23 cellular contexts compared by ENCODE assay signal in the genomic region with DNA sequence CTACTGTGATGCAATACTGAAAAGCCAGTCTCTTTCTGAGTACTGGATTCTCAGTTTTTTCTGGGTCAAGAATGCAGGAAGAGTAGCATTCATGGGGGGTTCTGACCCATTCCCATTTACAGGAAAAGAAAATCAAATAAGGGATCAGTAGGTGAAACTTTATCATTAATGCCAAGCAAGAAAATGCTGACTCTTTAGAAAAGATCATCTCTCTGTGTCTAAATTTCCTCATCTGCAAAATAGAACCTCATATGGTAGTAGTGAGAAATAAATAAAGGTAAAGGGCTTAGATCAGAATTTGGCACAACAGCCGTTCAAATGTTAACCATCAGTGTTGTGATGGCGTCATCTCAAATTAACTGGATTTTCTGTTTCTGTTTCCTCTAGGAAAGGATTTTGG.
A peak's percentile ranks its signal among the peaks of the same experiment; 100 is the strongest.
DNase-seq lines count a peak whose midpoint lies in the region; ATAC-seq, FAIRE-seq and TF ChIP-seq lines count a peak whose summit lies in the region.
"Had no signal": no experiment of that assay in that cellular context is flagged by ENCODE, and none has a peak within 500 bp of the region (broad histone marks: within the 10 kb centered on the region; RNA-seq: fewer than 3 reads in every experiment).

No MANE protein-coding gene starts in this region.

- TF ChIP-seq CTCF in HepG2 (CRISPR knock-in tag; IDR thresholded peaks at IDR 0.05): no peak
- no peak for TF ChIP-seq CTCF in right lobe of liver (IDR thresholded peaks at IDR 0.05)
- TF ChIP-seq CTCF in IMR-90 (conservative IDR thresholded peaks at IDR 0.05; ENCODE audit: low read depth, low read length): no peak
- TF ChIP-seq CTCF in osteoblast (IDR thresholded peaks at IDR 0.05; ENCODE audit: extremely low read depth, low read depth, low read length): no peak

- H2BK20ac ChIP-seq in IMR-90 (ENCODE audit: low read depth, low read length): no peak overlapping the region

- H3K4me1 ChIP-seq in HepG2 (ENCODE audit: insufficient read depth, low read length): no peaks in the 10 kb centered on the region
- no peaks in the 10 kb centered on the region for H3K4me1 ChIP-seq in right lobe of liver
- H3K4me1 ChIP-seq in IMR-90 (ENCODE audit: control insufficient read depth, insufficient read depth, low read length): no peaks in the 10 kb centered on the region
- H3K4me1 ChIP-seq in osteoblast (ENCODE audit: insufficient read depth, low read length): no peaks in the 10 kb centered on the region
- H3K4me1 ChIP-seq: BE2C, Caco-2 had no signal

- H3K36me3 ChIP-seq in HepG2 (replicated peaks in 1 of 2; ENCODE audit: control insufficient read depth in 1 of 2, insufficient read depth in 2 of 2, low read length in 2 of 2) (no peaks in the 10 kb centered on the region), right lobe of liver (no peaks in the 10 kb centered on the region), IMR-90 (ENCODE audit: control insufficient read depth, insufficient read depth, low read length) (no peaks in the 10 kb centered on the region), osteoblast (ENCODE audit: insufficient read depth, low read length) (no peaks in the 10 kb centered on the region)
- H3K36me3 ChIP-seq: BE2C, BLaER1 had no signal

- H3K56ac ChIP-seq in IMR-90 (ENCODE audit: extremely low read depth, insufficient read depth, low read length): no peak overlapping the region

- dilution Hi-C loops in IMR-90 (cut with HindIII; ENCODE audit: low sequenced_read_pairs, unreplicated experiment): no loop called here

- no peak overlapping the region for H3K14ac ChIP-seq in IMR-90 (replicated peaks; ENCODE audit: low read depth, low read length)

- in situ Hi-C loops in HepG2 (cut with HindIII; ENCODE audit: extremely low pct_ligation_motif_present, low pct_unique_long_range_greater_than_20kb) (no loop called here), IMR-90 (cut with MboI; ENCODE audit: low sequenced_read_pairs) (no loop called here)

- TF ChIP-seq RAD21 in HepG2 (CRISPR knock-in tag; IDR thresholded peaks at IDR 0.05) (no peak), IMR-90 (IDR thresholded peaks at IDR 0.05; ENCODE audit: low read length) (no peak)

- H2BK5ac ChIP-seq in IMR-90 (ENCODE audit: low read depth, low read length, poor library complexity, severe bottlenecking): no peak overlapping the region

- H3K4me3 ChIP-seq in HepG2 (replicated peaks in 1 of 3; ENCODE audit: insufficient read depth in 1 of 3, low read depth in 2 of 3, low read length in 3 of 3): no peak overlapping the region
- no peak overlapping the region for H3K4me3 ChIP-seq in right lobe of liver
- no peak overlapping the region for H3K4me3 ChIP-seq in IMR-90 (ENCODE audit: insufficient read depth, low read depth, low read length)
- H3K4me3 ChIP-seq in osteoblast (ENCODE audit: insufficient read depth, low read length): no peak overlapping the region
- H3K4me3 ChIP-seq: BLaER1 had no signal

- H3K27ac Mint-ChIP-seq in dendritic cell treated with granulocyte-macrophage colony-stimulating factor and Interleukin-4, amounts not matched to agents 40 ng/mL and 50 ng/mL, for 4 days: peak overlapping the region; percentile 67
- H3K27ac Mint-ChIP-seq in activated naive CD4-positive, alpha-beta T cell treated with anti-CD3 and anti-CD28 coated beads for 36 hours: no peak overlapping the region
- H3K27ac Mint-ChIP-seq: CD4-positive, alpha-beta T cell; CD8-positive, alpha-beta T cell had no signal

- H3K79me1 ChIP-seq in IMR-90 (ENCODE audit: low read depth in 1 of 2, low read length in 2 of 2): no peaks in the 10 kb centered on the region

- H3K79me2 ChIP-seq in HepG2 (ENCODE audit: insufficient read depth, low read length) (no peaks in the 10 kb centered on the region), osteoblast (ENCODE audit: insufficient read depth, low read length) (no peaks in the 10 kb centered on the region)

- no peak overlapping the region for H3K18ac ChIP-seq in IMR-90 (ENCODE audit: low read depth, low read length)

- no peak overlapping the region for H2AK5ac ChIP-seq in IMR-90 (ENCODE audit: low read depth, low read length)

- no peak for ATAC-seq in HepG2
- ATAC-seq in right lobe of liver: no peak
- no peak for ATAC-seq in IMR-90 (ENCODE audit: low read depth)
- no peak for ATAC-seq in HG02870 (IDR thresholded peaks at IDR 0.05; ENCODE audit: unreplicated experiment)
- no peak for ATAC-seq in activated T-cell treated with anti-CD3 and anti-CD28 coated beads, Interleukin-2, amount 50 U/mL, for 4 hours
- ATAC-seq: CD8-positive, alpha-beta T cell had no signal

- no peaks in the 10 kb centered on the region for H3K27me3 Mint-ChIP-seq in dendritic cell treated with granulocyte-macrophage colony-stimulating factor and Interleukin-4, amounts not matched to agents 40 ng/mL and 50 ng/mL, for 4 days
- peaks cover 3% of the 10 kb centered on the region for H3K27me3 Mint-ChIP-seq in activated T-cell treated with anti-CD3 and anti-CD28 coated beads, Interleukin-2, amount 50 U/mL, for 4 hours (ENCODE audit: low read depth)
- no peaks in the 10 kb centered on the region for H3K27me3 Mint-ChIP-seq in activated naive CD4-positive, alpha-beta T cell treated with anti-CD3 and anti-CD28 coated beads for 36 hours (ENCODE audit: low read depth)
- H3K27me3 Mint-ChIP-seq: CD4-positive, alpha-beta T cell had no signal

- no peaks in the 10 kb centered on the region for H3K9me3 Mint-ChIP-seq in dendritic cell treated with granulocyte-macrophage colony-stimulating factor and Interleukin-4, amounts not matched to agents 40 ng/mL and 50 ng/mL, for 4 days
- H3K9me3 Mint-ChIP-seq in activated T-cell treated with anti-CD3 and anti-CD28 coated beads, Interleukin-2, amount 50 U/mL, for 4 hours: no peaks in the 10 kb centered on the region
- H3K9me3 Mint-ChIP-seq in activated naive CD4-positive, alpha-beta T cell treated with anti-CD3 and anti-CD28 coated beads for 36 hours: no peaks in the 10 kb centered on the region
- H3K9me3 Mint-ChIP-seq: CD4-positive, alpha-beta T cell; CD8-positive, alpha-beta T cell had no signal

- CTCF ChIA-PET in HepG2 (lab: Yijun Ruan, JAX; ENCODE audit: low intra/inter-chr PET ratio, low total read pairs): no interaction called here
- CTCF ChIA-PET in IMR-90 (lab: Yijun Ruan, JAX): no interaction called here
- CTCF ChIA-PET in activated naive CD4-positive, alpha-beta T cell treated with anti-CD3 and anti-CD28 coated beads for 36 hours (lab: Charles Lee): no interaction called here

- intact Hi-C loops in HepG2 (cut with micrococcal nuclease; ENCODE audit: unreplicated experiment): no loop called here
- intact Hi-C loops in right lobe of liver (cut with DNase I): no loop called here
- intact Hi-C loops in IMR-90 (cut with micrococcal nuclease): no loop called here
- intact Hi-C loops in dendritic cell treated with granulocyte-macrophage colony-stimulating factor and Interleukin-4, amounts not matched to agents 40 ng/mL and 50 ng/mL, for 4 days (cut with micrococcal nuclease): loop anchor here (1.0 kb wide), 1 partner anchor 13 kb away; no protein-coding TSS in a partner anchor
- intact Hi-C loops in activated naive CD4-positive, alpha-beta T cell treated with anti-CD3 and anti-CD28 coated beads for 36 hours (cut with micrococcal nuclease): no loop called here

- H3K27ac ChIP-seq in HepG2 (ENCODE audit: extremely low read length, insufficient read depth, low read length): no peak overlapping the region
- no peak overlapping the region for H3K27ac ChIP-seq in right lobe of liver
- H3K27ac ChIP-seq in IMR-90 (ENCODE audit: insufficient read depth, low read length): no peak overlapping the region
- no peak overlapping the region for H3K27ac ChIP-seq in osteoblast (ENCODE audit: low read depth, low read length)
- H3K27ac ChIP-seq: 22Rv1, BLaER1, C4-2B had no signal

- no peak overlapping the region for H4K8ac ChIP-seq in IMR-90 (ENCODE audit: low read depth in 2 of 2, low read length in 2 of 2)

- H3K9ac ChIP-seq in HepG2 (ENCODE audit: insufficient read depth, low read depth, low read length) (no peak overlapping the region), IMR-90 (ENCODE audit: low read depth, low read length) (no peak overlapping the region)
- H3K9ac ChIP-seq: BLaER1 had no signal

- TF ChIP-seq EP300 in HepG2 (IDR thresholded peaks at IDR 0.05; ENCODE audit: low read depth in 2 of 2, low read length in 2 of 2) (no peak), HepG2 (CRISPR knock-in tag; IDR thresholded peaks at IDR 0.05; ENCODE audit: borderline replicate concordance) (no peak)

- H2BK120ac ChIP-seq in IMR-90 (ENCODE audit: low read depth, low read length): no peak overlapping the region

- no peak overlapping the region for H2AK9ac ChIP-seq in IMR-90 (replicated peaks; ENCODE audit: low read depth, low read length, poor library complexity)

- no peak overlapping the region for H3K4me3 Mint-ChIP-seq in dendritic cell treated with granulocyte-macrophage colony-stimulating factor and Interleukin-4, amounts not matched to agents 40 ng/mL and 50 ng/mL, for 4 days
- H3K4me3 Mint-ChIP-seq in activated T-cell treated with anti-CD3 and anti-CD28 coated beads, Interleukin-2, amount 50 U/mL, for 4 hours: no peak overlapping the region
- H3K4me3 Mint-ChIP-seq in activated naive CD4-positive, alpha-beta T cell treated with anti-CD3 and anti-CD28 coated beads for 36 hours: no peak overlapping the region
- H3K4me3 Mint-ChIP-seq: CD4-positive, alpha-beta T cell; CD8-positive, alpha-beta T cell had no signal

- BruUV-seq in HepG2 (replicated peaks; lab: Mats Ljungman, UMichigan): no TSS peak
- BruUV-seq in IMR-90 (replicated peaks; lab: Mats Ljungman, UMichigan): no TSS peak

- H4K91ac ChIP-seq in IMR-90 (ENCODE audit: insufficient read depth, low read depth, low read length): no peak overlapping the region

- WGBS in HepG2 (ENCODE audit: low lambda C conversion rate): 23% methylated on average over 2 of the region's 2 CpGs
- 74% methylated on average over 2 of the region's 2 CpGs for WGBS in right lobe of liver (ENCODE audit: insufficient coverage, low coverage, low lambda C conversion rate, missing lambda C conversion rate)
- WGBS in IMR-90 (ENCODE audit: extremely low coverage in 2 of 2, insufficient read length in 1 of 2), 2 experiments: no CpG with 5 or more reads among the region's 2 CpGs

- no peak overlapping the region for H3K4ac ChIP-seq in IMR-90 (ENCODE audit: low read depth, low read length)

- no peak overlapping the region for H2AFZ ChIP-seq in HepG2 (ENCODE audit: low read length)
- no peak overlapping the region for H2AFZ ChIP-seq in IMR-90 (replicated peaks; ENCODE audit: low read length, poor library complexity)
- no peak overlapping the region for H2AFZ ChIP-seq in osteoblast (ENCODE audit: low read length)

- H3K9me1 ChIP-seq in IMR-90 (ENCODE audit: insufficient read depth, low read length): no peaks in the 10 kb centered on the region

- H4K5ac ChIP-seq in IMR-90 (ENCODE audit: low read depth, low read length): no peak overlapping the region

- peaks cover 90% of the 10 kb centered on the region for H3K9me3 ChIP-seq in HepG2 (ENCODE audit: low read length)
- no peaks in the 10 kb centered on the region for H3K9me3 ChIP-seq in right lobe of liver
- peaks cover 7% of the 10 kb centered on the region; the same call in 1 of the 2 replicates for H3K9me3 ChIP-seq in IMR-90 (ENCODE audit: control insufficient read depth, insufficient read depth, low read length)
- H3K9me3 ChIP-seq in osteoblast (ENCODE audit: low read depth, low read length): no peaks in the 10 kb centered on the region
- H3K9me3 ChIP-seq: BE2C, BLaER1, Caco-2 had no signal

- no peaks in the 10 kb centered on the region for H3K36me3 Mint-ChIP-seq in dendritic cell treated with granulocyte-macrophage colony-stimulating factor and Interleukin-4, amounts not matched to agents 40 ng/mL and 50 ng/mL, for 4 days (ENCODE audit: low read depth)
- no peaks in the 10 kb centered on the region for H3K36me3 Mint-ChIP-seq in activated T-cell treated with anti-CD3 and anti-CD28 coated beads, Interleukin-2, amount 50 U/mL, for 4 hours (ENCODE audit: insufficient read depth)
- no peaks in the 10 kb centered on the region for H3K36me3 Mint-ChIP-seq in activated naive CD4-positive, alpha-beta T cell treated with anti-CD3 and anti-CD28 coated beads for 36 hours (ENCODE audit: low read depth)
- H3K36me3 Mint-ChIP-seq: CD8-positive, alpha-beta T cell had no signal

- no peak overlapping the region for H3K4me2 ChIP-seq in HepG2 (ENCODE audit: low read depth, low read length)
- H3K4me2 ChIP-seq in IMR-90 (ENCODE audit: low read depth, low read length): no peak overlapping the region
- no peak overlapping the region for H3K4me2 ChIP-seq in osteoblast (ENCODE audit: insufficient read depth, low read length)
- H3K4me2 ChIP-seq: BLaER1 had no signal

- peaks cover 23% of the 10 kb centered on the region for H3K4me1 Mint-ChIP-seq in dendritic cell treated with granulocyte-macrophage colony-stimulating factor and Interleukin-4, amounts not matched to agents 40 ng/mL and 50 ng/mL, for 4 days (ENCODE audit: low read depth)
- H3K4me1 Mint-ChIP-seq in activated T-cell treated with anti-CD3 and anti-CD28 coated beads, Interleukin-2, amount 50 U/mL, for 4 hours (ENCODE audit: low read depth): no peaks in the 10 kb centered on the region
- no peaks in the 10 kb centered on the region for H3K4me1 Mint-ChIP-seq in activated naive CD4-positive, alpha-beta T cell treated with anti-CD3 and anti-CD28 coated beads for 36 hours (ENCODE audit: low read depth)

- no peaks in the 10 kb centered on the region for H3K27me3 ChIP-seq in HepG2 (ENCODE audit: control insufficient read depth in 1 of 2, insufficient read depth in 2 of 2, low read length in 2 of 2)
- H3K27me3 ChIP-seq in right lobe of liver: no peaks in the 10 kb centered on the region
- no peaks in the 10 kb centered on the region for H3K27me3 ChIP-seq in IMR-90 (ENCODE audit: control insufficient read depth, insufficient read depth, low read length)
- H3K27me3 ChIP-seq in osteoblast (ENCODE audit: insufficient read depth, low read length): no peaks in the 10 kb centered on the region
- H3K27me3 ChIP-seq: BE2C, BLaER1 had no signal

- no peak for FAIRE-seq in HepG2 (lab: Jason Lieb, UNC)
- FAIRE-seq: D721Med, G401.6, GM12891, GM19239 had no signal

- DNase-seq in HepG2 (ENCODE audit: low spot score): no peak
- DNase-seq in right lobe of liver: no peak
- no peak for DNase-seq in IMR-90
- DNase-seq in osteoblast (ENCODE audit: insufficient read length, low spot score, missing footprints): peak; percentile 23
- DNase-seq in activated T-cell treated with anti-CD3 and anti-CD28 coated beads, Interleukin-2, amount 50 U/mL, for 4 hours: no peak
- no peak for DNase-seq in activated naive CD4-positive, alpha-beta T cell treated with anti-CD3 and anti-CD28 coated beads for 36 hours
- DNase-seq: ACHN; BE2C; Caco-2; Calu3; CD4-positive, alpha-beta T cell; CD8-positive, alpha-beta T cell; DMS79 treated with DMSO at 0.1 percent for 48 hours; GF-D8 had no signal

- no peak overlapping the region for H3K23ac ChIP-seq in IMR-90 (ENCODE audit: low read depth, low read length)

- H4K20me1 ChIP-seq in HepG2 (ENCODE audit: insufficient read depth, low read length) (no peaks in the 10 kb centered on the region), IMR-90 (ENCODE audit: insufficient read depth, low read length) (no peaks in the 10 kb centered on the region), osteoblast (ENCODE audit: insufficient read depth, low read length) (no peaks in the 10 kb centered on the region)
- H4K20me1 ChIP-seq: BLaER1 had no signal

- TF ChIP-seq POLR2A in HepG2 (IDR thresholded peaks at IDR 0.05; ENCODE audit: insufficient read depth in 1 of 2, low read depth in 2 of 2, low read length in 2 of 2): no peak
- TF ChIP-seq POLR2A in right lobe of liver (IDR thresholded peaks at IDR 0.05): no peak
- TF ChIP-seq POLR2A in IMR-90 (IDR thresholded peaks at IDR 0.05; ENCODE audit: low read depth, low read length): no peak

- H2BK15ac ChIP-seq in IMR-90 (ENCODE audit: low read depth, low read length): no peak overlapping the region

- POLR2A ChIA-PET in HepG2 (lab: Yijun Ruan, JAX) (no interaction called here), IMR-90 (lab: Charles Lee; ENCODE audit: unreplicated experiment) (no interaction called here)
